Comparison of ENCODE assay signal across 16 cellular contexts in the genomic region with DNA sequence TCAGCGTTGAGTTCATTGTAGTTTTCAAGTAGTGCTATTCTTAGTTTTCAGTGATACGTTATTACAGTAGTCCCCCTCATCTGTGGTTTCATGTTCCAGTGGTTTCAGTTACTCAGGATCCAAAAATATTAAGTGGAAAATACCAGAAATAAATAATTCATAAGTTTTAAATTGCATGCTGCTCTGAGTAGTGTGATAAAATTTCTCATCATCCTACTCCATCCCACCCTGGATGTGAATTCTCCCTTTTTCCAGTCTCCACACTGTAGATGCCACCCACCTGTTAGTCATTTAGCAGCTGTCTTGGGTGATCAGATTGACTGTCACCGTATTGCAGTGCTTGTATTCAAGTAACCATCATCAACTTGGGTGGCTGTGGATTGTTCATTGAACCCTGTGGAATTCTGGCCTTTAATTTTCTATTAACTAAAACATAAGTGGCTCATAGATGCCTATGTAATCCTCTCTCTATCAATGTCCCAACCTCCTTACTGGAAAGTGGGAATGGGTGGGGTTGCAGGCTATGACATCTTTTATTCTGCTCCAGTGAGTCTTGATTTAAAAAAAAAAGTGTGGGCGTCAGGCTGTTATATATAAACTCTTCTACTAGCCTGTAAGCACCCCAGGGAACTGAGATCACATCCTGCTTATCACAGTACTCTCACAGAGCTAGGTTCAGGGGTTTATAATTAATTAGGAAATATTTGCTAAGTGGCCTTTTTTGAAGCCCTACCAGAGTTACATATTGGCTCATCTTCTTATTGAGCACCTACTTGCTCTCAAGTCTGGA.
DNase-seq lines count a peak whose midpoint lies in the region; ATAC-seq lines count a peak whose summit lies in the region.
"Had no signal": no experiment of that assay in that cellular context is flagged by ENCODE, and none has a peak within 500 bp of the region (broad histone marks: within the 10 kb centered on the region; RNA-seq: fewer than 3 reads in every experiment).

No MANE protein-coding gene starts in this region.

- no peaks in the 10 kb centered on the region for H3K36me3 ChIP-seq in SJCRH30
- H3K36me3 ChIP-seq: vagina had no signal

- no peaks in the 10 kb centered on the region for H3K9me3 ChIP-seq in SJCRH30 (replicated peaks)
- H3K9me3 ChIP-seq: vagina had no signal

- in situ Hi-C loops in KBM-7 (cut with MboI; ENCODE audit: low pct_unique_long_range_greater_than_20kb, low sequenced_read_pairs) = no loop called here

- DNase-seq in SJCRH30 (peak; percentile 77 to 90), skeletal muscle cell (ENCODE audit: low read depth) (peak; percentile 25), NCI-H446 treated with DMSO at 0.1 percent for 48 hours (lab: John Stamatoyannopoulos, UW) (no peak), NCI-H2029 (lab: John Stamatoyannopoulos, UW) (no peak), KBM-7 (no peak)
- DNase-seq: activated naive CD4-positive, alpha-beta T cell treated with Interleukin-2 at 50 U/mL for 16 hours; immature natural killer cell; NCI-H1105; NCI-H69; stimulated activated CD4-positive, alpha-beta T cell treated with anti-CD3 and anti-CD28 coated beads, Interleukin-12 subunit alpha, Interleukin-12 subunit beta, amount 100 ng/mL, for 4 hours; stimulated activated CD8-positive, alpha-beta memory T cell treated with anti-CD3 and anti-CD28 coated beads, Interleukin-4, amount 100 ng/mL, for 48 hours had no signal

- peaks cover 30% of the 10 kb centered on the region for H3K4me1 ChIP-seq in SJCRH30
- H3K4me1 ChIP-seq: vagina had no signal

- ATAC-seq in GM18907 (IDR thresholded peaks at IDR 0.05; ENCODE audit: unreplicated experiment) (peak; percentile 92), HG02938 (IDR thresholded peaks at IDR 0.05; ENCODE audit: unreplicated experiment) (peak; percentile 67), GM21367 (IDR thresholded peaks at IDR 0.05; ENCODE audit: unreplicated experiment) (no peak)
- ATAC-seq: natural killer cell treated with Interleukin-12 subunit alpha and Interleukin-12 subunit beta and Interleukin-15 and Interleukin-18, amount 100 ng/mL, for 72 hours had no signal

- no peak overlapping the region for H3K4me3 ChIP-seq in SJCRH30
- H3K4me3 ChIP-seq in skeletal muscle cell (ENCODE audit: low read depth, low read length) = no peak overlapping the region
- H3K4me3 ChIP-seq: vagina had no signal

- peak overlapping the region; percentile 45 for H3K27ac ChIP-seq in SJCRH30
- H3K27ac ChIP-seq: vagina had no signal

- no peaks in the 10 kb centered on the region for H3K27me3 ChIP-seq in SJCRH30
- H3K27me3 ChIP-seq: vagina had no signal

Comparison
In these comparisons a context has a peak if more than half of its experiments do, and no peak if none do; other contexts are left out.
1. DNase-seq: peak in SJCRH30 (2 of 2) and skeletal muscle cell (single experiment); none in NCI-H446 treated with DMSO at 0.1 percent for 48 hours (single experiment), NCI-H2029 (single experiment) and KBM-7 (single experiment).